13 cellular contexts compared by ENCODE assay signal in the genomic region with DNA sequence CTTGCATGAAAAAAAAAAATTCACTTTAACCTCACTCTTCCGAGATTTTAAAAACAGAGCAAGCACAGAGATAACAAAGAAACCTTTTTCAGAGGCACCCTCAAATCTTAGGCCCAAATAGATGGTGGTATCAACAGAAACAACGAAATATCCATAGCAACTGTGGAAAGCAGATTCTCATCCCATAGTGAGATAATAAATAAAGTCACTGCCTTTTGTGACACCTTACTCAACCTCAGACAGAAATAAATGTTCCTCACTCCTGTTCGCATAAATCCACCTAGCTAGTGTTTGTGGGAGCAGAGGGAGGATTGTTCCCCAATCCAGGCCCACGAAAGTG.
A peak's percentile ranks its signal among the peaks of the same experiment; 100 is the strongest.
DNase-seq lines count a peak whose midpoint lies in the region; ATAC-seq and TF ChIP-seq lines count a peak whose summit lies in the region.
"Had no signal": no experiment of that assay in that cellular context is flagged by ENCODE, and none has a peak within 500 bp of the region (broad histone marks: within the 10 kb centered on the region; RNA-seq: fewer than 3 reads in every experiment).

No MANE protein-coding gene starts in this region.

- BruUV-seq in A673 (replicated peaks; lab: Mats Ljungman, UMichigan) = TSS peak; percentile 98

- H3K9ac ChIP-seq in endodermal cell (ENCODE audit: extremely low read depth, low read length, poor library complexity, severe bottlenecking) = no peak overlapping the region

- no peak overlapping the region for H3K4me3 ChIP-seq in A673 (ENCODE audit: low read depth, low read length, poor library complexity, severe bottlenecking)
- peak overlapping the region; percentile 57 for H3K4me3 ChIP-seq in NB4 (ENCODE audit: low read depth, low read length)
- H3K4me3 ChIP-seq in endodermal cell (ENCODE audit: low read length) = no peak overlapping the region
- no peak overlapping the region for H3K4me3 ChIP-seq in H7 (ENCODE audit: insufficient read depth, low read depth, low read length)

- intact Hi-C loops in A673 (cut with micrococcal nuclease; ENCODE audit: unreplicated experiment) = loop anchor here (5.0 kb wide), 1 partner anchor 59 kb away; a partner anchor contains a TSS

- no peak overlapping the region for H3K4me3 Mint-ChIP-seq in endodermal cell
- no peak overlapping the region for H3K4me3 Mint-ChIP-seq in osteocyte (ENCODE audit: unreplicated experiment)
- H3K4me3 Mint-ChIP-seq in activated CD8-positive, alpha-beta memory T cell treated with anti-CD3 and anti-CD28 coated beads, Interleukin-2, amount 10 ng/mL, durations not matched to agents 7 days and 5 days = no peak overlapping the region
- H3K4me3 Mint-ChIP-seq: naive thymus-derived CD8-positive, alpha-beta T cell had no signal

- H3K9me3 Mint-ChIP-seq in endodermal cell = no peaks in the 10 kb centered on the region
- no peaks in the 10 kb centered on the region for H3K9me3 Mint-ChIP-seq in osteocyte (ENCODE audit: unreplicated experiment)
- H3K9me3 Mint-ChIP-seq in activated CD8-positive, alpha-beta memory T cell treated with anti-CD3 and anti-CD28 coated beads, Interleukin-2, amount 10 ng/mL, durations not matched to agents 7 days and 5 days (ENCODE audit: low read depth) = no peaks in the 10 kb centered on the region
- H3K9me3 Mint-ChIP-seq: activated T-helper 2 cell treated with anti-CD3 and anti-CD28 coated beads, Interferon-gamma antibody, Interleukin-2, Interleukin-4, amounts not matched to agents 10 μg/mL and 5 μg/mL and 100 μg/mL, durations not matched to agents 14 hours and 24 hours and 36 hours; naive thymus-derived CD8-positive, alpha-beta T cell had no signal

- peak overlapping the region; percentile 84 for H3K27ac ChIP-seq in A673 (ENCODE audit: low read depth, low read length, poor library complexity, severe bottlenecking)
- no peak overlapping the region for H3K27ac ChIP-seq in endodermal cell (ENCODE audit: low read depth, low read length)
- H3K27ac ChIP-seq: C4-2B, VCaP had no signal

- peaks cover 32% of the 10 kb centered on the region for H3K4me1 ChIP-seq in A673 (ENCODE audit: insufficient read depth, low read length, poor library complexity, severe bottlenecking)
- H3K4me1 ChIP-seq in endodermal cell (ENCODE audit: control insufficient read depth, insufficient read depth, low read length) = peaks cover 5% of the 10 kb centered on the region

- H3K36me3 ChIP-seq in A673 (ENCODE audit: insufficient read depth, low read length, poor library complexity, severe bottlenecking) = no peaks in the 10 kb centered on the region
- H3K36me3 ChIP-seq in endodermal cell (ENCODE audit: control insufficient read depth, insufficient read depth, low read length) = no peaks in the 10 kb centered on the region
- no peaks in the 10 kb centered on the region for H3K36me3 ChIP-seq in H7 (replicated peaks; ENCODE audit: control insufficient read depth, insufficient read depth, low read length)

- no peaks in the 10 kb centered on the region for H3K27me3 ChIP-seq in A673 (replicated peaks; ENCODE audit: insufficient read depth, low read depth, low read length, poor library complexity)
- H3K27me3 ChIP-seq in endodermal cell (ENCODE audit: control insufficient read depth, insufficient read depth, low read length, poor library complexity, severe bottlenecking) = no peaks in the 10 kb centered on the region
- H3K27me3 ChIP-seq in H7 (ENCODE audit: control insufficient read depth, insufficient read depth, low read length) = no peaks in the 10 kb centered on the region

- H3K27ac Mint-ChIP-seq in endodermal cell = peak overlapping the region; percentile 14
- H3K27ac Mint-ChIP-seq in osteocyte (ENCODE audit: unreplicated experiment) = peak overlapping the region; percentile 97
- H3K27ac Mint-ChIP-seq in activated CD8-positive, alpha-beta memory T cell treated with anti-CD3 and anti-CD28 coated beads, Interleukin-2, amount 10 ng/mL, durations not matched to agents 7 days and 5 days = no peak overlapping the region
- H3K27ac Mint-ChIP-seq: activated T-helper 2 cell treated with anti-CD3 and anti-CD28 coated beads, Interferon-gamma antibody, Interleukin-2, Interleukin-4, amounts not matched to agents 10 μg/mL and 5 μg/mL and 100 μg/mL, durations not matched to agents 14 hours and 24 hours and 36 hours had no signal

- WGBS in endodermal cell (ENCODE audit: insufficient coverage in 1 of 2, insufficient read length in 1 of 2), 2 experiments = 92 to 100% methylated on average over 1 to 4 of the region's 4 CpGs

- no peak for TF ChIP-seq POLR2A in NB4 (IDR thresholded peaks at IDR 0.05; ENCODE audit: extremely low read depth, insufficient read length)

- H3K36me3 Mint-ChIP-seq in endodermal cell (ENCODE audit: low read depth) (no peaks in the 10 kb centered on the region), osteocyte (ENCODE audit: unreplicated experiment) (no peaks in the 10 kb centered on the region)
- H3K36me3 Mint-ChIP-seq in activated CD8-positive, alpha-beta memory T cell treated with anti-CD3 and anti-CD28 coated beads, Interleukin-2, amount 10 ng/mL, durations not matched to agents 7 days and 5 days = no peaks in the 10 kb centered on the region
- H3K36me3 Mint-ChIP-seq: naive thymus-derived CD8-positive, alpha-beta T cell had no signal

- CTCF ChIA-PET in A673 (lab: Charles Lee) = no interaction called here
- CTCF ChIA-PET in activated CD8-positive, alpha-beta memory T cell treated with anti-CD3 and anti-CD28 coated beads, Interleukin-2, amount 10 ng/mL, durations not matched to agents 7 days and 5 days (lab: Charles Lee) = no interaction called here

- ATAC-seq in activated CD8-positive, alpha-beta memory T cell treated with anti-CD3 and anti-CD28 coated beads, Interleukin-2, amount 10 ng/mL, durations not matched to agents 7 days and 5 days = no peak
- ATAC-seq: naive thymus-derived CD8-positive, alpha-beta T cell had no signal

- H3K9me3 ChIP-seq in A673 (ENCODE audit: low read depth, low read length, poor library complexity, severe bottlenecking) (no peaks in the 10 kb centered on the region), endodermal cell (ENCODE audit: control insufficient read depth, low read length) (no peaks in the 10 kb centered on the region)

- TF ChIP-seq CTCF in A673 (conservative IDR thresholded peaks at IDR 0.05; ENCODE audit: low read depth, low read length) = no peak
- no peak for TF ChIP-seq CTCF in NB4 (IDR thresholded peaks at IDR 0.05; ENCODE audit: low read depth, low read length)
- no peak for TF ChIP-seq CTCF in endodermal cell (conservative IDR thresholded peaks at IDR 0.05)
- no peak for TF ChIP-seq CTCF in osteocyte (IDR thresholded peaks at IDR 0.05)

- H3K27me3 Mint-ChIP-seq in endodermal cell (ENCODE audit: insufficient read depth) (no peaks in the 10 kb centered on the region), osteocyte (ENCODE audit: unreplicated experiment) (no peaks in the 10 kb centered on the region)
- no peaks in the 10 kb centered on the region for H3K27me3 Mint-ChIP-seq in activated CD8-positive, alpha-beta memory T cell treated with anti-CD3 and anti-CD28 coated beads, Interleukin-2, amount 10 ng/mL, durations not matched to agents 7 days and 5 days

- POLR2A ChIA-PET in A673 (lab: Charles Lee; ENCODE audit: low non-redundant PET) = interaction anchor here (0.5 kb wide), 1 partner anchor 61 kb away, joined by 3 read pairs; a partner anchor contains a TSS

- H3K4me1 Mint-ChIP-seq in endodermal cell = peaks cover 18% of the 10 kb centered on the region
- peaks cover 79% of the 10 kb centered on the region for H3K4me1 Mint-ChIP-seq in osteocyte (ENCODE audit: unreplicated experiment)
- peaks cover 2% of the 10 kb centered on the region for H3K4me1 Mint-ChIP-seq in activated CD8-positive, alpha-beta memory T cell treated with anti-CD3 and anti-CD28 coated beads, Interleukin-2, amount 10 ng/mL, durations not matched to agents 7 days and 5 days

- DNase-seq in A673 (ENCODE audit: low spot score) (no peak), NB4 (ENCODE audit: low read depth) (no peak), endodermal cell (no peak), osteocyte (ENCODE audit: extremely low spot score, unreplicated experiment) (no peak), H7 (no peak), anterior cingulate cortex (lab: John Stamatoyannopoulos, UW) (no peak), NCI-H1436 (lab: John Stamatoyannopoulos, UW) (no peak)
- DNase-seq in activated CD8-positive, alpha-beta memory T cell treated with anti-CD3 and anti-CD28 coated beads, Interleukin-2, amount 10 ng/mL, durations not matched to agents 7 days and 5 days = no peak
- DNase-seq: naive thymus-derived CD8-positive, alpha-beta T cell; stimulated activated CD4-positive, alpha-beta T cell treated with anti-CD3 and anti-CD28 coated beads, Interleukin-2, amount 100 ng/mL, for 24 hours had no signal
